In the genomic region with DNA sequence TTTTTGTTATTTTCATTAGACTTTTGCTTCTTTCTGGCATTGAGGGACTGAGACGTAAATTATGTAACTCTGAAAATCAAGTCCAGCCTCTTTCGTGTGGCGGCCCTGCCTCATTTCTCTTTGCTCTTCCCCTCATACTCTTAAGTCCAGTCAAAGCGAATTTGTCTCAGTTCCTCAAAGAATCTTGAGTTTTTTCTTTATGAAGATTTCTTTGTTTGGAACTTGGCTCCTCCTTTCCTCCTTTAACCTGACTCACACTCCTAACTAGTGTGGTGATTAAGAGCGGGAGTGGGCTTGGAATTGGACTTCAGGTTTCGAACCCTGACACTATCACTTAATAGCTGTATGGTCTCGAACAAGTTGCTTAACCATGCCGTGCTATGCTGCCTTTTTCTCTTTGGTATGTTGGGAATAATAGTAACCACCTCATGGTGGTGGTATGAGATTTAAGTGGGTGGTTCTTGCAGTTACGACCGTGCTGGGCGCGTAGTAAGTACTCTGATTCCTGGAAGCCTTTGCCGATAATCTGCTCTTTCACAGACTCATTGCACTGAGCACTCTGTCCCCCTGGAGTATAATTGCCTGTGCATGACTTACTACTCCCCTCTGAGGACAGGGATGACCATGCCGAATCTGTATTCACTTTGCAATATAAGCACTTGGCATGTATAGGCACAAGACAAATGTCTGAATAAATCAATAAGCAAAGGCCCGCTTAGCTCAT, we compare ENCODE assay signal across 17 cellular contexts. TPM values are rescaled to one million over a fixed set of nuclear protein-coding genes. Genes with fewer than 3 reads are reported as not detected.
DNase-seq lines count a peak whose midpoint lies in the region; ATAC-seq and TF ChIP-seq lines count a peak whose summit lies in the region.
"Had no signal": no experiment of that assay in that cellular context is flagged by ENCODE, and none has a peak within 500 bp of the region (broad histone marks: within the 10 kb centered on the region; RNA-seq: fewer than 3 reads in every experiment).

No MANE protein-coding gene starts in this region.

- intact Hi-C loops in ovary (cut with DNase I): no loop called here

- H3K36me3 ChIP-seq in lung (ENCODE audit: control insufficient read depth in 2 of 2, insufficient read depth in 2 of 2, low read length in 2 of 2): no peaks in the 10 kb centered on the region
- H3K36me3 ChIP-seq in ovary: no peaks in the 10 kb centered on the region
- H3K36me3 ChIP-seq: thyroid gland had no signal

- no peak for TF ChIP-seq CTCF in lung (IDR thresholded peaks at IDR 0.05; ENCODE audit: control extremely low read depth, extremely low read depth)
- no peak for TF ChIP-seq CTCF in ovary (IDR thresholded peaks at IDR 0.05)
- no peak for TF ChIP-seq CTCF in GM10266 (IDR thresholded peaks at IDR 0.05; ENCODE audit: control insufficient read depth, insufficient read depth, low read depth, missing control alignments)

- H3K27ac ChIP-seq in caudate nucleus (ENCODE audit: low read depth, low read length) (peak overlapping the region; percentile 6), lung (ENCODE audit: low read depth in 1 of 2, low read length in 1 of 2) (peak overlapping the region; percentile 26 to 50), ovary (no peak overlapping the region)
- H3K27ac ChIP-seq: HL-60, RWPE1 had no signal

- H3K9me3 ChIP-seq in lung (ENCODE audit: control insufficient read depth in 2 of 2, insufficient read depth in 1 of 2, low read length in 1 of 2) (no peaks in the 10 kb centered on the region), ovary (no peaks in the 10 kb centered on the region)
- H3K9me3 ChIP-seq: thyroid gland had no signal

- no peak for TF ChIP-seq POLR2A in ovary (IDR thresholded peaks at IDR 0.05)

- no peaks in the 10 kb centered on the region for H3K27me3 ChIP-seq in lung (ENCODE audit: control insufficient read depth, insufficient read depth)
- H3K27me3 ChIP-seq in ovary: no peaks in the 10 kb centered on the region
- H3K27me3 ChIP-seq: thyroid gland had no signal

- TF ChIP-seq EP300 in ovary (IDR thresholded peaks at IDR 0.05): no peak

- H3K4me1 ChIP-seq in lung (ENCODE audit: control insufficient read depth in 2 of 2, insufficient read depth in 2 of 2, low read length in 2 of 2) (peaks cover 14 to 56% of the 10 kb centered on the region in 2 donors), ovary (ENCODE audit: insufficient read depth) (peaks cover 5% of the 10 kb centered on the region)

- ATAC-seq in lung (ENCODE audit: insufficient read depth, low FRiP score): no peak
- no peak for ATAC-seq in HG03108 (IDR thresholded peaks at IDR 0.05; ENCODE audit: unreplicated experiment)
- ATAC-seq: activated CD8-positive, alpha-beta T cell treated with anti-CD3 and anti-CD28 coated beads for 36 hours; activated T-cell treated with anti-CD3 and anti-CD28 coated beads, Interleukin-2, amount 50 U/mL, for 72 hours had no signal

- H3K4me3 ChIP-seq in lung: no peak overlapping the region
- H3K4me3 ChIP-seq in ovary: no peak overlapping the region
- H3K4me3 ChIP-seq: thyroid gland had no signal

- WGBS in lung, 2 donors: 89% methylated on average over 15 of the region's 15 CpGs
- WGBS in ovary, 3 donors: 90 to 95% (median 95%) methylated on average over 15 of the region's 15 CpGs

- DNase-seq in MV-4-11 (lab: John Stamatoyannopoulos, UW) (peak; percentile 46), caudate nucleus (lab: John Stamatoyannopoulos, UW) (no peak), lung (ENCODE audit: low spot score) (no peak), superior temporal gyrus (ENCODE audit: extremely low spot score) (peak; percentile 22), ovary (no peak), GM10266 (ENCODE audit: extremely low spot score) (no peak)
- DNase-seq: activated CD8-positive, alpha-beta T cell treated with anti-CD3 and anti-CD28 coated beads for 36 hours; activated T-cell treated with anti-CD3 and anti-CD28 coated beads, Interleukin-2, amount 50 U/mL, for 72 hours; NCI-H1092; NCI-H774; nucleus accumbens; stimulated activated CD4-positive, alpha-beta T cell treated with anti-CD3 and anti-CD28 coated beads, Interleukin-4, amount 100 ng/mL, for 24 hours; stimulated activated CD8-positive, alpha-beta memory T cell treated with anti-CD3 and anti-CD28 coated beads, Interleukin-4, amount 100 ng/mL, for 48 hours; thyroid gland had no signal

RNA-seq across cellular contexts. Expression of gene FNIP2, which starts 19.1 kb away (rescaled TPM):
- 100 to 1,000 TPM in 1 of 2 donors, 10 to 100 TPM in 1; 57.4 to 150 TPM for total RNA-seq in lung
- polyA plus RNA-seq in lung: 10 to 100 TPM; 12.1 to 31.7 TPM
- total RNA-seq in ovary: 10 to 100 TPM; 10.8 to 34.1 (median 20.9) TPM
- polyA plus RNA-seq in ovary: 10 to 100 TPM in 1 of 2 donors, 1 to 10 TPM in 1; 6.1 to 18.3 TPM

Comparison
In these comparisons a context has a peak if more than half of its experiments do, and no peak if none do; other contexts are left out.
1. DNase-seq: peak in MV-4-11 (single experiment) and superior temporal gyrus (single experiment); none in caudate nucleus (0 of 61), lung (single experiment), ovary (0 of 5) and GM10266 (single experiment).
2. H3K27ac ChIP-seq: peak in caudate nucleus (single experiment) and lung (2 of 2); none in ovary (0 of 2).